In the genomic region with DNA sequence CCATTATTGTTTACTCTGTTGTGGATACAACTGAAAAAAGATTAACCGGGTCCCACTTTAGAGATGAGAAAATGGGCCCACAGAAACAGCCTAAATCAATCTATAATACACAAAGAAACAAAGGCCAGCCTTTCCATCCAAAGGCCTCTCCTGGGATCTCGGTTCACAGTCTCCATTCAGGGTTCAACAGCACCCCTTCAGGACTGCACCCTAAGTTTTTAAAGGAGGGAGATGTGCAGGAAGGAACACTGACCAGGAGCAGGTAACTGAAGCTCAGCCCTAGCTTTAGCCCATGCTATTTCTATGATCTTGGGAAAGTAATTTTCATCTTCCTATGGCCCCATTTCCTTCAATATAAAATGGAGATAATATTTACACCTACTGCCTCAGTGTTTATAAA, we compare ENCODE assay signal across 22 cellular contexts.
"Had no signal": no experiment of that assay in that cellular context is flagged by ENCODE, and none has a peak within 500 bp of the region (broad histone marks: within the 10 kb centered on the region; RNA-seq: fewer than 3 reads in every experiment).

No MANE protein-coding gene starts in this region.

- H3K27me3 Mint-ChIP-seq: activated CD4-positive, alpha-beta T cell treated with anti-CD3 and anti-CD28 coated beads for 36 hours; activated CD8-positive, alpha-beta memory T cell treated with anti-CD3 and anti-CD28 coated beads, Interleukin-2, amount 10 ng/mL, durations not matched to agents 7 days and 5 days; activated naive CD4-positive, alpha-beta T cell treated with anti-CD3 and anti-CD28 coated beads, Interleukin-2, amount 50 U/mL, for 24 hours; activated naive CD8-positive, alpha-beta T cell treated with anti-CD3 and anti-CD28 coated beads, Interleukin-2, amount 50 U/mL, for 24 hours had no signal

- ATAC-seq: activated CD4-positive, alpha-beta T cell treated with anti-CD3 and anti-CD28 coated beads for 36 hours; activated CD8-positive, alpha-beta memory T cell treated with anti-CD3 and anti-CD28 coated beads, Interleukin-2, amount 10 ng/mL, durations not matched to agents 7 days and 5 days; activated CD8-positive, alpha-beta T cell treated with anti-CD3 and anti-CD28 coated beads, Interleukin-2, amount 10 ng/mL, durations not matched to agents 7 days and 5 days; activated naive CD8-positive, alpha-beta T cell treated with anti-CD3 and anti-CD28 coated beads, Interleukin-2, amount 50 U/mL, for 24 hours; esophagus mucosa; left cardiac atrium; left ventricle myocardium superior; right lobe of liver; stimulated activated naive CD8-positive, alpha-beta T cell treated with anti-CD3 and anti-CD28 coated beads, Interleukin-15, Interleukin-2, amounts not matched to agents 100 U/mL and 50 U/mL, for 24 hours had no signal

- H3K27ac Mint-ChIP-seq: activated CD4-positive, alpha-beta T cell treated with anti-CD3 and anti-CD28 coated beads for 36 hours; activated CD8-positive, alpha-beta memory T cell treated with anti-CD3 and anti-CD28 coated beads, Interleukin-2, amount 10 ng/mL, durations not matched to agents 7 days and 5 days; activated CD8-positive, alpha-beta T cell treated with anti-CD3 and anti-CD28 coated beads, Interleukin-2, amount 10 ng/mL, durations not matched to agents 7 days and 5 days; activated naive CD4-positive, alpha-beta T cell treated with anti-CD3 and anti-CD28 coated beads, Interleukin-2, amount 50 U/mL, for 24 hours; activated naive CD8-positive, alpha-beta T cell treated with anti-CD3 and anti-CD28 coated beads, Interleukin-2, amount 50 U/mL, for 24 hours; activated T-helper 2 cell treated with anti-CD3 and anti-CD28 coated beads, Interferon-gamma antibody, Interleukin-2, Interleukin-4, amounts not matched to agents 10 μg/mL and 5 μg/mL and 100 μg/mL, durations not matched to agents 14 hours and 24 hours and 36 hours; nephron had no signal

- H3K4me1 ChIP-seq: right lobe of liver, testis had no signal

- H3K4me2 ChIP-seq: hepatocyte had no signal

- H3K27me3 ChIP-seq: hepatocyte, neutrophil, right lobe of liver, testis, transverse colon had no signal

- H3K27ac ChIP-seq: hepatocyte, neutrophil, right lobe of liver, testis, transverse colon had no signal

- H3K4me3 Mint-ChIP-seq: activated CD4-positive, alpha-beta T cell treated with anti-CD3 and anti-CD28 coated beads for 36 hours; activated CD8-positive, alpha-beta memory T cell treated with anti-CD3 and anti-CD28 coated beads, Interleukin-2, amount 10 ng/mL, durations not matched to agents 7 days and 5 days; activated CD8-positive, alpha-beta T cell treated with anti-CD3 and anti-CD28 coated beads, Interleukin-2, amount 10 ng/mL, durations not matched to agents 7 days and 5 days; activated naive CD4-positive, alpha-beta T cell treated with anti-CD3 and anti-CD28 coated beads, Interleukin-2, amount 50 U/mL, for 24 hours; activated naive CD8-positive, alpha-beta T cell treated with anti-CD3 and anti-CD28 coated beads, Interleukin-2, amount 50 U/mL, for 24 hours; nephron had no signal

- H3K36me3 ChIP-seq: neutrophil, right lobe of liver, transverse colon had no signal

- DNase-seq: activated CD4-positive, alpha-beta T cell treated with anti-CD3 and anti-CD28 coated beads for 36 hours; activated CD4-positive, CD25-positive, alpha-beta regulatory T cell; activated CD8-positive, alpha-beta memory T cell treated with anti-CD3 and anti-CD28 coated beads, Interleukin-2, amount 10 ng/mL, durations not matched to agents 7 days and 5 days; activated CD8-positive, alpha-beta T cell treated with anti-CD3 and anti-CD28 coated beads, Interleukin-2, amount 10 ng/mL, durations not matched to agents 7 days and 5 days; activated naive CD8-positive, alpha-beta T cell treated with anti-CD3 and anti-CD28 coated beads, Interleukin-2, amount 50 U/mL, for 24 hours; activated T-cell treated with anti-CD3 and anti-CD28 coated beads, Interleukin-2, amount 50 U/mL, for 48 hours; amygdala; caudate nucleus; cortex of kidney; left cardiac atrium; left ventricle myocardium superior; right lobe of liver; stimulated activated CD4-positive, alpha-beta T cell treated with anti-CD3 and anti-CD28 coated beads, Interleukin-4, amount 100 ng/mL, for 1 hour; stimulated activated naive CD8-positive, alpha-beta T cell treated with anti-CD3 and anti-CD28 coated beads, Interleukin-15, Interleukin-2, amounts not matched to agents 100 U/mL and 50 U/mL, for 24 hours; testis; transverse colon had no signal

- H3K9me3 ChIP-seq: neutrophil, right lobe of liver, testis, transverse colon had no signal

- H3K9me3 Mint-ChIP-seq: activated naive CD4-positive, alpha-beta T cell treated with anti-CD3 and anti-CD28 coated beads, Interleukin-2, amount 50 U/mL, for 24 hours; activated naive CD8-positive, alpha-beta T cell treated with anti-CD3 and anti-CD28 coated beads, Interleukin-2, amount 50 U/mL, for 24 hours; activated T-helper 2 cell treated with anti-CD3 and anti-CD28 coated beads, Interferon-gamma antibody, Interleukin-2, Interleukin-4, amounts not matched to agents 10 μg/mL and 5 μg/mL and 100 μg/mL, durations not matched to agents 14 hours and 24 hours and 36 hours; nephron had no signal

- H2AFZ ChIP-seq: hepatocyte had no signal

- H3K79me2 ChIP-seq: hepatocyte had no signal

- H3K4me3 ChIP-seq: hepatocyte, right lobe of liver, testis, transverse colon had no signal

- H3K36me3 Mint-ChIP-seq: activated CD8-positive, alpha-beta memory T cell treated with anti-CD3 and anti-CD28 coated beads, Interleukin-2, amount 10 ng/mL, durations not matched to agents 7 days and 5 days had no signal
